ENCODE assay signal across 27 cellular contexts in the genomic region with DNA sequence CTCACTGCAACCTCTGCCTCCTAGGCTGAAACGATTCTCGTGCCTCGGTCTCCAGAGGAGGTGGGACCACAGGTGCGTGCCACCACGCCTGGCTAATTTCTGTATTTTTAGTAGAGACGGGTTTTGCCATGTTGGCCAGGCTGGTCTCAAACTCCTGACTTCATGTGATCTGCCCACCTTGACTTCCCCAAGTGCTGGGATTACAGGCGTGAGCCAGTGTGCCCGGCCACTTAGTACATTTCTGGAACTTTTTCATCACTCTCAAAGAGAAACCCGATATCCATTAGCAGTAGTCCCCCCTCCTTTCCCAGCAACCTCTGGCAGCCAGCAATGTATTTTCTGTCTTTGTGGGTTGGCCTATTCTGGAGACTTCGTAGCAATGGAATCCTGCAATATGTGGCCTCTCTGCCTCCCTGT.
A peak's percentile ranks its signal among the peaks of the same experiment; 100 is the strongest.
DNase-seq lines count a peak whose midpoint lies in the region; ATAC-seq, FAIRE-seq and TF ChIP-seq lines count a peak whose summit lies in the region.
"Had no signal": no experiment of that assay in that cellular context is flagged by ENCODE, and none has a peak within 500 bp of the region (broad histone marks: within the 10 kb centered on the region; RNA-seq: fewer than 3 reads in every experiment).

No MANE protein-coding gene starts in this region.

- no peak for TF ChIP-seq POLR2A in GM12891 (IDR thresholded peaks at IDR 0.05; ENCODE audit: low read depth, low read length)
- no peak for TF ChIP-seq POLR2A in Peyer's patch (IDR thresholded peaks at IDR 0.05)

- H3K36me3 Mint-ChIP-seq in astrocyte (ENCODE audit: low read depth, unreplicated experiment) (no peaks in the 10 kb centered on the region), nephron progenitor cell (ENCODE audit: low read depth) (peaks cover 8% of the 10 kb centered on the region)

- peaks cover 96% of the 10 kb centered on the region for H4K20me1 ChIP-seq in astrocyte (ENCODE audit: insufficient read depth, low read length)

- H3K27ac ChIP-seq in astrocyte (ENCODE audit: low read depth, low read length) (no peak overlapping the region), Peyer's patch (no peak overlapping the region), dorsolateral prefrontal cortex (no peak overlapping the region)
- H3K27ac ChIP-seq: 22Rv1, adrenal gland, cardiac muscle cell, gastroesophageal sphincter, pancreas, right lobe of liver, SJCRH30, suprapubic skin, uterus had no signal

- H3K4me1 ChIP-seq in astrocyte (ENCODE audit: insufficient read depth, low read length) = peaks cover 17% of the 10 kb centered on the region
- peaks cover 0 to 7% (median 3%) of the 10 kb centered on the region in 4 donors for H3K4me1 ChIP-seq in Peyer's patch
- H3K4me1 ChIP-seq: right lobe of liver, SJCRH30, uterus had no signal

- peak; percentile 19 for DNase-seq in DMS 273 (lab: John Stamatoyannopoulos, UW; ENCODE audit: unreplicated experiment)
- DNase-seq in DMS 273 treated with DMSO at 0.1 percent for 48 hours (lab: John Stamatoyannopoulos, UW) = no peak
- no peak for DNase-seq in GM12891 (ENCODE audit: insufficient read length, low spot score)
- DNase-seq in astrocyte (ENCODE audit: low read depth) = no peak
- DNase-seq in nephron progenitor cell = no peak
- DNase-seq in Peyer's patch = no peak
- no peak for DNase-seq in dorsolateral prefrontal cortex
- DNase-seq: activated CD8-positive, alpha-beta memory T cell treated with anti-CD3 and anti-CD28 coated beads, Interleukin-2, amount 50 U/mL, for 48 hours; activated gamma-delta T cell treated with Interleukin-2 at 50 U/mL for 16 hours; adrenal gland; BE2C; dermis blood vessel endothelial cell; GDM1; H9; NCI-H1092; pancreas; PC-3; right lobe of liver; T-helper 2 cell; uterus had no signal

- FAIRE-seq in GM12891 (lab: Jason Lieb, UNC) (peak; percentile 83), astrocyte (lab: Jason Lieb, UNC) (no peak)
- FAIRE-seq: HTR-8/SVneo, pancreas had no signal

- H3K4me3 Mint-ChIP-seq in astrocyte (ENCODE audit: unreplicated experiment) (no peak overlapping the region), nephron progenitor cell (peak overlapping the region; percentile 21)
- H3K4me3 Mint-ChIP-seq: H9 had no signal

- H3K9me3 Mint-ChIP-seq in astrocyte (ENCODE audit: unreplicated experiment) (no peaks in the 10 kb centered on the region), nephron progenitor cell (no peaks in the 10 kb centered on the region)
- H3K9me3 Mint-ChIP-seq: H9 had no signal

- intact Hi-C loops in dorsolateral prefrontal cortex (cut with DNase I) = no loop called here

- H3K27me3 Mint-ChIP-seq in astrocyte (ENCODE audit: low read depth, unreplicated experiment) (no peaks in the 10 kb centered on the region), nephron progenitor cell (ENCODE audit: low read depth, poor library complexity) (no peaks in the 10 kb centered on the region)

- no peak for TF ChIP-seq CTCF in astrocyte (IDR thresholded peaks at IDR 0.05; ENCODE audit: insufficient read depth, low read depth, low read length)
- TF ChIP-seq CTCF in nephron progenitor cell (IDR thresholded peaks at IDR 0.05) = no peak
- no peak for TF ChIP-seq CTCF in Peyer's patch (IDR thresholded peaks at IDR 0.05)
- TF ChIP-seq CTCF in dorsolateral prefrontal cortex (IDR thresholded peaks at IDR 0.05 in 54 of 56, conservative IDR thresholded peaks at IDR 0.05 in 2 of 56; ENCODE audit: low read depth in 1 of 56, partially characterized antibody in 56 of 56) = no peak

- H3K27ac Mint-ChIP-seq in astrocyte (ENCODE audit: unreplicated experiment) (peak overlapping the region; percentile 77), nephron progenitor cell (peak overlapping the region; percentile 82)

- no peak overlapping the region for H3K9ac ChIP-seq in astrocyte (ENCODE audit: low read length)

- H3K79me2 ChIP-seq in astrocyte (ENCODE audit: insufficient read depth, low read length) = peaks cover 98% of the 10 kb centered on the region

- H3K4me2 ChIP-seq in astrocyte (ENCODE audit: low read length) = no peak overlapping the region

- H3K27me3 ChIP-seq in astrocyte (ENCODE audit: insufficient read depth, low read length) (no peaks in the 10 kb centered on the region), Peyer's patch (no peaks in the 10 kb centered on the region), dorsolateral prefrontal cortex (no peaks in the 10 kb centered on the region)
- H3K27me3 ChIP-seq: adrenal gland, BE2C, cardiac muscle cell, gastroesophageal sphincter, pancreas, right lobe of liver, SJCRH30, suprapubic skin, uterus had no signal

- H2AFZ ChIP-seq in astrocyte (ENCODE audit: low read depth, low read length) = no peak overlapping the region

- H3K9me3 ChIP-seq in astrocyte (ENCODE audit: insufficient read depth, low read depth, low read length) (no peaks in the 10 kb centered on the region), Peyer's patch (no peaks in the 10 kb centered on the region)
- H3K9me3 ChIP-seq: adrenal gland, BE2C, gastroesophageal sphincter, pancreas, right lobe of liver, SJCRH30, suprapubic skin, uterus had no signal

- no peak for ATAC-seq in GM18520 (IDR thresholded peaks at IDR 0.05; ENCODE audit: unreplicated experiment)
- ATAC-seq: gastroesophageal sphincter, pancreas, PC-3, right lobe of liver had no signal

- H3K4me3 ChIP-seq in astrocyte (ENCODE audit: insufficient read depth, low read depth, low read length) = no peak overlapping the region
- no peak overlapping the region for H3K4me3 ChIP-seq in Peyer's patch
- no peak overlapping the region for H3K4me3 ChIP-seq in dorsolateral prefrontal cortex
- H3K4me3 ChIP-seq: adrenal gland, cardiac muscle cell, gastroesophageal sphincter, pancreas, right lobe of liver, SJCRH30, suprapubic skin, uterus had no signal

- no peaks in the 10 kb centered on the region for H3K36me3 ChIP-seq in astrocyte (ENCODE audit: insufficient read depth, low read length)
- no peaks in the 10 kb centered on the region for H3K36me3 ChIP-seq in Peyer's patch
- H3K36me3 ChIP-seq: adrenal gland, BE2C, cardiac muscle cell, gastroesophageal sphincter, pancreas, right lobe of liver, SJCRH30, suprapubic skin, uterus had no signal

- H3K4me1 Mint-ChIP-seq in astrocyte (ENCODE audit: low read depth, unreplicated experiment) = peaks cover 49% of the 10 kb centered on the region
- H3K4me1 Mint-ChIP-seq in nephron progenitor cell = peaks cover 35% of the 10 kb centered on the region

TF ChIP-seq in GM12891, 5 proteins besides CTCF, POLR2A, EP300 and RAD21:
- TF ChIP-seq PAX5 (IDR thresholded peaks at IDR 0.05; ENCODE audit: insufficient read depth, low read length, severe bottlenecking) (peak; percentile 68), TAF1 (IDR thresholded peaks at IDR 0.05; ENCODE audit: low read depth, low read length) (no peak)
TF ChIP-seq in GM12891: peak in this region for 1.
